Comparison of ENCODE assay signal across 16 cellular contexts in the genomic region with DNA sequence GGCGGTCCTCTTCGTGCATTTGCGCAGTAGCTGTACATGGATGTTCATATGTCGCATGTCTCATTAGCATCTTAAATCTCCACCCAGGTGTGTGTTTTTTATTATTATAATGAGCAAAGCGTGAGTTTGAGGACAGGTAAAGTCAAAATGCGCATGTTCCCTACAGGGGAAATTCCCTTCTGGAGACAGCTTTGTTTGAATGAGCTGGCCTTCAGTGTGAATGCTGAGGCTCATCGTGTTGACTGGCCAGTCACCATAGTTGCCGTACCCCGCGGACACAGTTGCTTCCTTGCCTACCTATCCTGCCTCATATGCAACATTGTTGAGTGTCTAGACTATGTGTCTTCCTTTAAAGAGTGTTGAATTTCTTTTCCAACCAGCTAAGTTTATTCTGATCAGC. TPM values are rescaled to one million over a fixed set of nuclear protein-coding genes. Genes with fewer than 3 reads are reported as not detected.
A peak's percentile ranks its signal among the peaks of the same experiment; 100 is the strongest.
DNase-seq lines count a peak whose midpoint lies in the region; ATAC-seq and TF ChIP-seq lines count a peak whose summit lies in the region.
"Had no signal": no experiment of that assay in that cellular context is flagged by ENCODE, and none has a peak within 500 bp of the region (broad histone marks: within the 10 kb centered on the region; RNA-seq: fewer than 3 reads in every experiment).

No MANE protein-coding gene starts in this region.

- in situ Hi-C loops in GM13976 (cut with MboI; ENCODE audit: low sequenced_read_pairs, unreplicated experiment) = loop anchor here (10.0 to 25.0 kb wide), 2 partner anchors 68 to 640 kb away; no protein-coding TSS in a partner anchor

- H3K36me3 ChIP-seq in GM23338 (ENCODE audit: insufficient read depth) (peaks cover 5% of the 10 kb centered on the region; the same call in 1 of the 2 replicates), iPS-20b (ENCODE audit: insufficient read depth, low read depth, low read length) (no peaks in the 10 kb centered on the region), trophoblast cell (ENCODE audit: control insufficient read depth in 1 of 2, insufficient read depth in 2 of 2, low read length in 2 of 2) (peaks cover 2 to 4% of the 10 kb centered on the region in 2 experiments)
- H3K36me3 ChIP-seq: BLaER1 had no signal

- H3K27ac ChIP-seq in GM23338 (ENCODE audit: low read depth) (no peak overlapping the region), iPS-20b (ENCODE audit: low read length) (peak overlapping the region; percentile 74), trophoblast cell (ENCODE audit: low read depth, low read length) (no peak overlapping the region)
- H3K27ac ChIP-seq: BLaER1 had no signal

- peaks cover 40% of the 10 kb centered on the region for H3K36me3 Mint-ChIP-seq in GM23338 (ENCODE audit: low read depth)
- peaks cover 38% of the 10 kb centered on the region for H3K36me3 Mint-ChIP-seq in WTC11

- TF ChIP-seq CTCF in GM23338 (conservative IDR thresholded peaks at IDR 0.05; ENCODE audit: low read depth in 2 of 2) (no peak), WTC11 (IDR thresholded peaks at IDR 0.05) (no peak), GM13976 (IDR thresholded peaks at IDR 0.05; ENCODE audit: borderline replicate concordance, control extremely low read depth, extremely low read depth, insufficient read depth, missing control alignments) (no peak)

- H3K79me1 ChIP-seq in trophoblast cell (ENCODE audit: low read length) = peaks cover 17% of the 10 kb centered on the region

- H3K79me2 ChIP-seq in GM23338 (replicated peaks; ENCODE audit: insufficient read depth) (no peaks in the 10 kb centered on the region), trophoblast cell (ENCODE audit: control insufficient read depth, insufficient read depth, low read length, poor library complexity) (peaks cover 1% of the 10 kb centered on the region)

- peak; percentile 55 for DNase-seq in GM23338 (ENCODE audit: low spot score)
- DNase-seq in WTC11 (ENCODE audit: low spot score) = no peak
- DNase-seq in trophoblast cell = no peak
- no peak for DNase-seq in GM13976 (ENCODE audit: low spot score)
- DNase-seq in GDM1 (lab: John Stamatoyannopoulos, UW) = no peak
- DNase-seq: 8988T; AML-193; Caco-2; CD8-positive, alpha-beta memory T cell; DND-41 had no signal

- H4K12ac ChIP-seq in trophoblast cell (ENCODE audit: low read depth, low read length) = no peak overlapping the region

- no peaks in the 10 kb centered on the region for H4K20me1 ChIP-seq in GM23338 (replicated peaks; ENCODE audit: insufficient read depth)
- H4K20me1 ChIP-seq: BLaER1 had no signal

- CTCF ChIA-PET in WTC11 (lab: Charles Lee) = interaction anchor here (1.4 to 3.4 kb wide), 4 partner anchors 59 to 170 kb away, joined by 3 to 22 read pairs (median 6); no protein-coding TSS in a partner anchor

- H3K9ac ChIP-seq in iPS-20b (ENCODE audit: low read depth, low read length) = no peak overlapping the region
- no peak overlapping the region for H3K9ac ChIP-seq in trophoblast cell (ENCODE audit: low read length)
- H3K9ac ChIP-seq: BLaER1 had no signal

- H3K14ac ChIP-seq in trophoblast cell (ENCODE audit: low read length) = peak overlapping the region; percentile 71

- H3K9me3 Mint-ChIP-seq in GM23338 = peaks cover 48% of the 10 kb centered on the region
- H3K9me3 Mint-ChIP-seq in WTC11 = peaks cover 45% of the 10 kb centered on the region

- peak overlapping the region; percentile 46 for H2AK5ac ChIP-seq in trophoblast cell (ENCODE audit: low read length)

- no peak overlapping the region for H3K4ac ChIP-seq in trophoblast cell (ENCODE audit: low read depth, low read length)

- H3K18ac ChIP-seq in trophoblast cell (ENCODE audit: low read length) = peak overlapping the region; percentile 40

- H3F3A ChIP-seq in GM23338 (replicated peaks; ENCODE audit: low read depth) = no peaks in the 10 kb centered on the region

- H3K27ac Mint-ChIP-seq in GM23338 (no peak overlapping the region), WTC11 (peak overlapping the region; percentile 69)

- no peak overlapping the region for H3K23ac ChIP-seq in trophoblast cell (ENCODE audit: low read length)

- ATAC-seq in GM23338 (peak; percentile 74), WTC11 (peak; percentile 51), HG03025 (IDR thresholded peaks at IDR 0.05; ENCODE audit: low FRiP score, unreplicated experiment) (no peak)
- ATAC-seq: GM12878, HepG2 had no signal

- H2AFZ ChIP-seq in GM23338 = peak overlapping the region; percentile 38; the same call in 1 of the 2 replicates
- H2AFZ ChIP-seq in trophoblast cell (ENCODE audit: insufficient read depth, low read length, poor library complexity) = no peak overlapping the region

- no peaks in the 10 kb centered on the region for H3K27me3 ChIP-seq in GM23338 (ENCODE audit: insufficient read depth)
- no peaks in the 10 kb centered on the region for H3K27me3 ChIP-seq in iPS-20b (ENCODE audit: insufficient read depth, low read length)
- H3K27me3 ChIP-seq in trophoblast cell (ENCODE audit: insufficient read depth, low read length) = no peaks in the 10 kb centered on the region
- H3K27me3 ChIP-seq: BLaER1 had no signal

- H2BK120ac ChIP-seq in trophoblast cell (ENCODE audit: insufficient read depth, low read length, poor library complexity) = peak overlapping the region; percentile 87

- H4K8ac ChIP-seq in trophoblast cell (ENCODE audit: low read depth, low read length) = peak overlapping the region; percentile 47

- no peak overlapping the region for H3K4me2 ChIP-seq in GM23338
- H3K4me2 ChIP-seq in trophoblast cell (ENCODE audit: low read length) = no peak overlapping the region
- H3K4me2 ChIP-seq: BLaER1 had no signal

- H3K4me3 ChIP-seq in GM23338 = no peak overlapping the region
- H3K4me3 ChIP-seq in iPS-20b (ENCODE audit: low read length) = no peak overlapping the region
- H3K4me3 ChIP-seq in trophoblast cell (ENCODE audit: low read depth, low read length) = no peak overlapping the region
- H3K4me3 ChIP-seq: BLaER1, GM12878 had no signal

- H3K27me3 Mint-ChIP-seq in GM23338 (ENCODE audit: insufficient read depth, low read depth, poor library complexity) (peaks cover 4% of the 10 kb centered on the region), WTC11 (ENCODE audit: low read depth) (no peaks in the 10 kb centered on the region)

- H3K4me1 ChIP-seq in GM23338 (ENCODE audit: insufficient read depth) = no peaks in the 10 kb centered on the region
- H3K4me1 ChIP-seq in iPS-20b (ENCODE audit: insufficient read depth, low read length) = 0 out of 2 replicates have a peak, but pooled peaks cover 3% of the 10 kb centered on the region
- peaks cover 0 to 2% of the 10 kb centered on the region in 2 experiments for H3K4me1 ChIP-seq in trophoblast cell (ENCODE audit: control insufficient read depth in 1 of 2, insufficient read depth in 2 of 2, low read length in 2 of 2)

- H2BK5ac ChIP-seq in trophoblast cell (ENCODE audit: low read depth, low read length, poor library complexity) = peak overlapping the region; percentile 95

- no peaks in the 10 kb centered on the region for H3K9me2 ChIP-seq in GM23338 (ENCODE audit: insufficient read depth)

- peaks cover 13% of the 10 kb centered on the region for H3K4me1 Mint-ChIP-seq in GM23338
- H3K4me1 Mint-ChIP-seq in WTC11 = peaks cover 26% of the 10 kb centered on the region

- POLR2A ChIA-PET in WTC11 (lab: Charles Lee) = no interaction called here

- no CpG with 5 or more reads among the region's 10 CpGs for WGBS in trophoblast cell (ENCODE audit: extremely low coverage, insufficient coverage, insufficient read length)

- peak overlapping the region; percentile 95 for H4K91ac ChIP-seq in trophoblast cell (ENCODE audit: low read depth, low read length)

- H3K9me3 ChIP-seq in iPS-20b (ENCODE audit: insufficient read depth, low read depth, low read length) (peaks cover 30% of the 10 kb centered on the region), trophoblast cell (ENCODE audit: insufficient read depth, low read depth, low read length) (peaks cover 14% of the 10 kb centered on the region)

- H2BK12ac ChIP-seq in trophoblast cell (ENCODE audit: low read length) = peak overlapping the region; percentile 81

- H3K4me3 Mint-ChIP-seq in GM23338 (no peak overlapping the region), WTC11 (no peak overlapping the region)
- H3K4me3 Mint-ChIP-seq: CD8-positive, alpha-beta memory T cell had no signal

TF ChIP-seq in GM23338, 12 proteins besides CTCF, POLR2A, EP300 and RAD21 (continues in another document):
- TF ChIP-seq JUNB (IDR thresholded peaks at IDR 0.05; ENCODE audit: unreplicated experiment) = no peak

TF ChIP-seq in WTC11, 78 proteins besides CTCF, POLR2A, EP300 and RAD21 (continues in another document):
- TF ChIP-seq, protein P1, sequence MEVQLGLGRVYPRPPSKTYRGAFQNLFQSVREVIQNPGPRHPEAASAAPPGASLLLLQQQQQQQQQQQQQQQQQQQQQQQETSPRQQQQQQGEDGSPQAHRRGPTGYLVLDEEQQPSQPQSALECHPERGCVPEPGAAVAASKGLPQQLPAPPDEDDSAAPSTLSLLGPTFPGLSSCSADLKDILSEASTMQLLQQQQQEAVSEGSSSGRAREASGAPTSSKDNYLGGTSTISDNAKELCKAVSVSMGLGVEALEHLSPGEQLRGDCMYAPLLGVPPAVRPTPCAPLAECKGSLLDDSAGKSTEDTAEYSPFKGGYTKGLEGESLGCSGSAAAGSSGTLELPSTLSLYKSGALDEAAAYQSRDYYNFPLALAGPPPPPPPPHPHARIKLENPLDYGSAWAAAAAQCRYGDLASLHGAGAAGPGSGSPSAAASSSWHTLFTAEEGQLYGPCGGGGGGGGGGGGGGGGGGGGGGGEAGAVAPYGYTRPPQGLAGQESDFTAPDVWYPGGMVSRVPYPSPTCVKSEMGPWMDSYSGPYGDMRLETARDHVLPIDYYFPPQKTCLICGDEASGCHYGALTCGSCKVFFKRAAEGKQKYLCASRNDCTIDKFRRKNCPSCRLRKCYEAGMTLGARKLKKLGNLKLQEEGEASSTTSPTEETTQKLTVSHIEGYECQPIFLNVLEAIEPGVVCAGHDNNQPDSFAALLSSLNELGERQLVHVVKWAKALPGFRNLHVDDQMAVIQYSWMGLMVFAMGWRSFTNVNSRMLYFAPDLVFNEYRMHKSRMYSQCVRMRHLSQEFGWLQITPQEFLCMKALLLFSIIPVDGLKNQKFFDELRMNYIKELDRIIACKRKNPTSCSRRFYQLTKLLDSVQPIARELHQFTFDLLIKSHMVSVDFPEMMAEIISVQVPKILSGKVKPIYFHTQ (CRISPR knock-in tag; IDR thresholded peaks at IDR 0.05) = no peak
- TF ChIP-seq USF1 (CRISPR knock-in tag; IDR thresholded peaks at IDR 0.05) (no peak), OVOL2 (CRISPR knock-in tag; IDR thresholded peaks at IDR 0.05; ENCODE audit: borderline replicate concordance) (no peak), FOXK1 (CRISPR knock-in tag; IDR thresholded peaks at IDR 0.05) (no peak), ZNF671 (CRISPR knock-in tag; IDR thresholded peaks at IDR 0.05) (no peak)

RNA-seq across cellular contexts. Expression of gene LYZL1, which starts 13.6 kb away (rescaled TPM):
- total RNA-seq in GM23338 (2014; rRNA removed; shearing (Covaris generic)) = not detected in 2 replicates
- not detected in 2 replicates for polyA plus RNA-seq in GM23338 (2016; fragmentation: Nextera tagmentation; extraction: Ambion mirVana)
- total RNA-seq in WTC11 (2021) = not detected in 3 replicates
- 0.05 and 0.07 TPM in 2 replicates for polyA plus RNA-seq in trophoblast cell (2013)
- total RNA-seq: Caco-2; CD8-positive, alpha-beta memory T cell; GM12878; HepG2; HT1080 had no signal
- polyA plus RNA-seq: CD8-positive, alpha-beta memory T cell; GM12878; HepG2 had no signal
